In genomic region chr6:2828629-2829028, GRCh38 we compare ENCODE assay signal across 1 cellular context.
A peak's percentile ranks its signal among the peaks of the same experiment; 100 is the strongest.
TF ChIP-seq lines count a peak whose summit lies in the region.

No MANE protein-coding gene starts in this region.

TF ChIP-seq in K562, 482 proteins besides CTCF, POLR2A, EP300 and RAD21 (continued from another document):
- peak; percentile 70 for TF ChIP-seq CEBPG (CRISPR knock-in tag; IDR thresholded peaks at IDR 0.05)
- TF ChIP-seq CEBPG (tag; conservative IDR thresholded peaks at IDR 0.05 in 1 of 2, IDR thresholded peaks at IDR 0.05 in 1 of 2) = peak; percentile 81 to 94
- TF ChIP-seq SP2 (IDR thresholded peaks at IDR 0.05; ENCODE audit: extremely low read depth, low read depth, low read length, poor library complexity, severe bottlenecking) = no peak
- TF ChIP-seq CEBPB (tag; IDR thresholded peaks at IDR 0.05) = peak; percentile 91
- TF ChIP-seq, protein P1, sequence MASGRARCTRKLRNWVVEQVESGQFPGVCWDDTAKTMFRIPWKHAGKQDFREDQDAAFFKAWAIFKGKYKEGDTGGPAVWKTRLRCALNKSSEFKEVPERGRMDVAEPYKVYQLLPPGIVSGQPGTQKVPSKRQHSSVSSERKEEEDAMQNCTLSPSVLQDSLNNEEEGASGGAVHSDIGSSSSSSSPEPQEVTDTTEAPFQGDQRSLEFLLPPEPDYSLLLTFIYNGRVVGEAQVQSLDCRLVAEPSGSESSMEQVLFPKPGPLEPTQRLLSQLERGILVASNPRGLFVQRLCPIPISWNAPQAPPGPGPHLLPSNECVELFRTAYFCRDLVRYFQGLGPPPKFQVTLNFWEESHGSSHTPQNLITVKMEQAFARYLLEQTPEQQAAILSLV (tag; IDR thresholded peaks at IDR 0.05) = peak; percentile 80
- 0 out of 2 replicates have a peak, but pooled peaks have one; percentile 30 for TF ChIP-seq ZSCAN32 (CRISPR knock-in tag; IDR thresholded peaks at IDR 0.05)
- TF ChIP-seq, protein P2, sequence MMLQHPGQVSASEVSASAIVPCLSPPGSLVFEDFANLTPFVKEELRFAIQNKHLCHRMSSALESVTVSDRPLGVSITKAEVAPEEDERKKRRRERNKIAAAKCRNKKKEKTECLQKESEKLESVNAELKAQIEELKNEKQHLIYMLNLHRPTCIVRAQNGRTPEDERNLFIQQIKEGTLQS (IDR thresholded peaks at IDR 0.05) = peak; percentile 91
- TF ChIP-seq, protein P2 (CRISPR knock-in tag; conservative IDR thresholded peaks at IDR 0.05) = no peak
- TF ChIP-seq TRIM24 (IDR thresholded peaks at IDR 0.05) = peak; percentile 58 to 70; a peak in 3 of 4 replicates
